ENCODE assay signal across 10 cellular contexts in the genomic region with DNA sequence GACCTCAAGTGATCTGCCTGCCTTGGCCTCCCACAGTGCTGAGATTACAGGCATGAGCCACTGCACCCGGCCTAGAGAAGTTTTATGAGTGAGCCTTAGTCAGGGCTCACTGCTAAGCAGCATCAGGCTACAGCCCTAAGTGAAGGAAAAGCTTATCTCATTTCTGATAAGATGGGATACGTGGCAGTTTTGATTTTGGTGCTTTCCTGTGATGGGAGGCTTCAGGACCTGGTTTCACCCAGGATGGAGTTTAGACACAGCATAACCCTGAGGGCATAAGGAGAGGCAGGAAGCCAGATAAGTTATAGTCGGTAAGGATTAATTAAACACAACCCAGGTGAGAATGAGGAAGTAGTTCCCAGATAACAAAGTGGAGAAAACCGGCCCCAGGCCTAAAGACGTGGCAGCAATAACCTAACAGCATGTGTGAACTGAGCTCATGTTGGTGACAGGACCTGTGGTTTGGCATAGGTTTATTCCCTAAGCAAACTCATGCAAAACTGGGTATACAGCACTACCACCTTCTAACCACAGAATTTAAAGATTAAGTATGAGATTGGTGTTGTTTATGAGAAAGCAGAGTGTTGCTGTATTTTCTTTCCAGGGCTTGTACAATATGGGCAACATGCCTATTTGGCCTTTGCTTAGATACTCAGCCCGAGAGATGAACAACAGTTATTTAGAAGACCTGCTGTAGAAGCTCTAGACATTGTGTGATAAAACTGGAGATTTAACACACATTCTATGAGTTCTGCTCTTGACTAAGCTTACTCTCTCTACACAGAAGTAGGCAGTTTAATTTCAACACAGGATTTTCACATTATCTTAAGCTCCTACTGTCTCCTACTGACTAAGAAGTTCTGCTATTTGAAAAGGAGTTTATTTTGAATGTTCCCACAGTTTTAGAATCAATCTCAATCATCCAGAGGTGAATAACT.
DNase-seq lines count a peak whose midpoint lies in the region; ATAC-seq and TF ChIP-seq lines count a peak whose summit lies in the region.
"Had no signal": no experiment of that assay in that cellular context is flagged by ENCODE, and none has a peak within 500 bp of the region (broad histone marks: within the 10 kb centered on the region; RNA-seq: fewer than 3 reads in every experiment).

No MANE protein-coding gene starts in this region.

- H4K20me1 ChIP-seq in hepatocyte (ENCODE audit: insufficient read depth, poor library complexity, severe bottlenecking), result no peaks in the 10 kb centered on the region

- H3K9me3 ChIP-seq in hepatocyte (ENCODE audit: low read depth), result no peaks in the 10 kb centered on the region

- DNase-seq in RWPE1 (ENCODE audit: low spot score), result peak; percentile 22
- DNase-seq in hepatocyte (ENCODE audit: low spot score), result peak; percentile 74
- no peak for DNase-seq in NCI-H2227 (lab: John Stamatoyannopoulos, UW; ENCODE audit: unreplicated experiment)
- DNase-seq: dermis blood vessel endothelial cell; stimulated activated naive CD4-positive, alpha-beta T cell treated with Interleukin-2 at 50 U/mL for 16 hours had no signal

- H3K27ac ChIP-seq in C4-2B (peak overlapping the region; percentile 13), RWPE1 (no peak overlapping the region), hepatocyte (peak overlapping the region; percentile 66)

- WGBS in hepatocyte (ENCODE audit: low lambda C conversion rate, missing lambda C conversion rate), result 27% methylated on average over 6 of the region's 6 CpGs

- H2AFZ ChIP-seq in hepatocyte, result no peak overlapping the region

- H3K4me2 ChIP-seq in hepatocyte, result no peak overlapping the region

- POLR2A ChIA-PET in RWPE1 (lab: Yijun Ruan, JAX; ENCODE audit: low non-redundant PET), result interaction anchor here (0.5 kb wide), 1 partner anchor 841 kb away, joined by 9 read pairs; no protein-coding TSS in a partner anchor

- H3K4me3 ChIP-seq in hepatocyte, result no peak overlapping the region

- H3K9me2 ChIP-seq in hepatocyte (replicated peaks; ENCODE audit: insufficient read depth), result no peaks in the 10 kb centered on the region

- H3K27me3 ChIP-seq in hepatocyte, result no peaks in the 10 kb centered on the region

- CTCF ChIA-PET in RWPE1 (lab: Yijun Ruan, JAX), result interaction anchor here (0.6 to 1.3 kb wide), 4 partner anchors 8 to 365 kb away, joined by 3 to 4 read pairs (median 3); no protein-coding TSS in a partner anchor

- no peaks in the 10 kb centered on the region for H3K79me2 ChIP-seq in hepatocyte

- no peaks in the 10 kb centered on the region for H3K4me1 ChIP-seq in hepatocyte (ENCODE audit: insufficient read depth)

- no peaks in the 10 kb centered on the region for H3K36me3 ChIP-seq in hepatocyte (replicated peaks; ENCODE audit: insufficient read depth, low read depth)

- ATAC-seq in GM21619 (IDR thresholded peaks at IDR 0.05; ENCODE audit: unreplicated experiment), result peak; percentile 79
- no peak for ATAC-seq in GM19455 (IDR thresholded peaks at IDR 0.05; ENCODE audit: unreplicated experiment)
- no peak for ATAC-seq in GM18868 (IDR thresholded peaks at IDR 0.05; ENCODE audit: unreplicated experiment)
- no peak for ATAC-seq in HG03025 (IDR thresholded peaks at IDR 0.05; ENCODE audit: low FRiP score, unreplicated experiment)

- no peak for TF ChIP-seq CTCF in C4-2B (conservative IDR thresholded peaks at IDR 0.05)
- TF ChIP-seq CTCF in RWPE1 (conservative IDR thresholded peaks at IDR 0.05; ENCODE audit: low read depth), result no peak
- TF ChIP-seq CTCF in hepatocyte (IDR thresholded peaks at IDR 0.05; ENCODE audit: poor library complexity), result no peak
